In genomic region chr22:39316440-39317083, GRCh38 we compare ENCODE assay signal across 8 cellular contexts. TPM values are rescaled to one million over a fixed set of nuclear protein-coding genes. Genes with fewer than 3 reads are reported as not detected.
DNase-seq lines count a peak whose midpoint lies in the region; ATAC-seq, FAIRE-seq and TF ChIP-seq lines count a peak whose summit lies in the region.

No MANE protein-coding gene starts in this region.

- H3K4me2 ChIP-seq in keratinocyte (ENCODE audit: control insufficient read depth, extremely low read depth, insufficient read depth, low read depth, low read length), result peak overlapping the region; percentile 87

- TF ChIP-seq CTCF in GM12873 (IDR thresholded peaks at IDR 0.05; ENCODE audit: insufficient read depth, low read depth, low read length, missing control alignments) (peak; percentile 90), activated B cell treated with CpG ODN at 0.5 μM for 24 hours (IDR thresholded peaks at IDR 0.05) (peak; percentile 63), keratinocyte (optimal IDR thresholded peaks at IDR 0.05 in 1 of 3, IDR thresholded peaks at IDR 0.05 in 1 of 3, conservative IDR thresholded peaks at IDR 0.05 in 1 of 3; ENCODE audit: extremely low read depth in 1 of 3, insufficient read depth in 2 of 3, low read length in 3 of 3) (peak; percentile 89 to 96 (median 92))

- dilution Hi-C loops in keratinocyte (cut with MboI; ENCODE audit: extremely low pct_ligation_motif_present, low sequenced_read_pairs), result no loop called here

- peaks cover 56 to 76% of the 10 kb centered on the region in 2 experiments for H3K36me3 ChIP-seq in keratinocyte (ENCODE audit: control insufficient read depth in 2 of 2, extremely low read depth in 1 of 2, insufficient read depth in 2 of 2, low read length in 2 of 2)

- peaks cover 50% of the 10 kb centered on the region for H3K4me1 Mint-ChIP-seq in activated B cell treated with CpG ODN at 0.5 μM for 24 hours

- peaks cover 64% of the 10 kb centered on the region for H4K20me1 ChIP-seq in keratinocyte (ENCODE audit: control insufficient read depth, extremely low read depth, insufficient read depth, low read length)

- intact Hi-C loops in activated B cell treated with CpG ODN at 0.5 μM for 24 hours (cut with micrococcal nuclease), result loop anchor here (1.0 to 5.0 kb wide), 2 partner anchors 146 to 559 kb away; partner anchors contain the start of gene SUN2

- CTCF ChIA-PET in activated B cell treated with CpG ODN at 0.5 μM for 24 hours (lab: Charles Lee), result interaction anchor here (1.0 to 6.3 kb wide), 15 partner anchors 11 to 447 kb away, joined by 3 to 62 read pairs (median 4); partner anchors contain the start of genes CBX6, SYNGR1 and TAB1

- peak overlapping the region; percentile 67 to 85 (median 80) for H3K4me3 ChIP-seq in keratinocyte (ENCODE audit: control insufficient read depth in 2 of 3, extremely low read depth in 1 of 3, insufficient read depth in 2 of 3, low read depth in 1 of 3, low read length in 3 of 3)

- peak; percentile 12 for ATAC-seq in activated B cell treated with CpG ODN at 0.5 μM for 24 hours (ENCODE audit: low read depth)
- no peak for ATAC-seq in GM19023 (IDR thresholded peaks at IDR 0.05; ENCODE audit: unreplicated experiment)
- ATAC-seq in GM21576 (IDR thresholded peaks at IDR 0.05; ENCODE audit: unreplicated experiment), result no peak

- FAIRE-seq in keratinocyte (lab: Jason Lieb, UNC), result peak; percentile 63

- no peaks in the 10 kb centered on the region for H3K27me3 Mint-ChIP-seq in activated B cell treated with CpG ODN at 0.5 μM for 24 hours

- no peaks in the 10 kb centered on the region for H3K27me3 ChIP-seq in keratinocyte (ENCODE audit: control insufficient read depth, extremely low read depth, insufficient read depth, low read length)

- H3K9me1 ChIP-seq in keratinocyte (ENCODE audit: control insufficient read depth, extremely low read depth, insufficient read depth, low read length), result peaks cover 4% of the 10 kb centered on the region

- H3K36me3 Mint-ChIP-seq in activated B cell treated with CpG ODN at 0.5 μM for 24 hours (ENCODE audit: low read depth), result peaks cover 84% of the 10 kb centered on the region

- no peaks in the 10 kb centered on the region for H3K9me3 ChIP-seq in keratinocyte (ENCODE audit: control insufficient read depth, low read depth, low read length)

- H3K9ac ChIP-seq in keratinocyte (ENCODE audit: control insufficient read depth, extremely low read depth, insufficient read depth, low read length), result peak overlapping the region; percentile 100

- POLR2A ChIA-PET in activated B cell treated with CpG ODN at 0.5 μM for 24 hours (lab: Charles Lee), result interaction anchor here (0.6 to 6.1 kb wide), 17 partner anchors 16 to 502 kb away, joined by 3 to 94 read pairs (median 9); partner anchors contain the start of genes ATF4, CBX7, RPS19BP1 and SYNGR1

- H3K79me2 ChIP-seq in keratinocyte (ENCODE audit: control insufficient read depth, insufficient read depth, low read length), result peaks cover 64% of the 10 kb centered on the region

- H3K4me3 Mint-ChIP-seq in activated B cell treated with CpG ODN at 0.5 μM for 24 hours, result peak overlapping the region; percentile 100

- H3K27ac ChIP-seq in caudate nucleus (ENCODE audit: low read depth, low read length), result no peak overlapping the region
- H3K27ac ChIP-seq in keratinocyte (ENCODE audit: control insufficient read depth, insufficient read depth, low read length), result peak overlapping the region; percentile 99

- no peak overlapping the region for H2AFZ ChIP-seq in keratinocyte (ENCODE audit: control insufficient read depth, low read length)

- peak overlapping the region; percentile 53 for H3K27ac Mint-ChIP-seq in activated B cell treated with CpG ODN at 0.5 μM for 24 hours

- peak; percentile 19 for DNase-seq in NCI-H2081 treated with DMSO at 0.1 percent for 48 hours (lab: John Stamatoyannopoulos, UW)
- DNase-seq in activated B cell treated with CpG ODN at 0.5 μM for 24 hours, result peak; percentile 56
- DNase-seq in caudate nucleus (lab: John Stamatoyannopoulos, UW), result peak in 52 of 61 donors; percentile 19 to 77 (median 50)
- peak; percentile 69 for DNase-seq in keratinocyte (ENCODE audit: low read depth, low spot score)
- peak; percentile 50 to 56 for DNase-seq in stimulated activated CD4-positive, alpha-beta T cell treated with anti-CD3 and anti-CD28 coated beads, Interleukin-15, amount 100 ng/mL, for 1 hour (ENCODE audit: low read depth in 1 of 2, low spot score in 1 of 2)

- H3K9me3 Mint-ChIP-seq in activated B cell treated with CpG ODN at 0.5 μM for 24 hours, result no peaks in the 10 kb centered on the region

- H3K4me1 ChIP-seq in keratinocyte (ENCODE audit: control insufficient read depth, extremely low read depth, insufficient read depth, low read length), result peaks cover 45% of the 10 kb centered on the region

RNA-seq across cellular contexts. Expression of gene RPL3, which starts 2.9 kb away (rescaled TPM):
- 3,087 and 3,439 TPM in 2 replicates for total RNA-seq in activated B cell treated with CpG ODN at 0.5 μM for 24 hours
- polyA plus RNA-seq in keratinocyte, result 2,424 to 2,611 TPM (median 2,538 TPM) in 3 replicates
- 2,618 TPM for polyA plus RNA-seq in keratinocyte (2011; ENCODE audit: low read depth)
- polyA plus RNA-seq in keratinocyte (2011; cell fraction: cytosol; rRNA removed), result 2,037 and 2,979 TPM in 2 replicates
- 1,267 and 1,276 TPM in 2 replicates for polyA plus RNA-seq in keratinocyte (2011; cell fraction: nucleus; rRNA removed)
- polyA plus RNA-seq in keratinocyte (2012; ENCODE audit: low replicate concordance), result 2,146 and 2,726 TPM in 2 replicates
- 1,617 to 1,755 TPM (median 1,669 TPM) in 3 replicates for polyA minus RNA-seq in keratinocyte
- polyA minus RNA-seq in keratinocyte (2011; cell fraction: cytosol; rRNA and poly(A)+ RNA removed), result 2,002 TPM
- 534 and 588 TPM in 2 replicates for polyA minus RNA-seq in keratinocyte (2011; cell fraction: nucleus; rRNA and poly(A)+ RNA removed)

RNA-seq across cellular contexts. Expression of gene SYNGR1, which starts 33.2 kb away (rescaled TPM):
- 10.0 and 11.4 TPM in 2 replicates for total RNA-seq in activated B cell treated with CpG ODN at 0.5 μM for 24 hours
- 0.63 to 1.4 TPM (median 0.76 TPM) in 3 replicates for polyA plus RNA-seq in keratinocyte
- 0.67 TPM for polyA plus RNA-seq in keratinocyte (2011; ENCODE audit: low read depth)
- polyA plus RNA-seq in keratinocyte (2011; cell fraction: cytosol; rRNA removed), result 1.2 and 2.7 TPM in 2 replicates
- 1.5 and 2.7 TPM in 2 replicates for polyA plus RNA-seq in keratinocyte (2011; cell fraction: nucleus; rRNA removed)
- 0.78 and 2.2 TPM in 2 replicates for polyA plus RNA-seq in keratinocyte (2012; ENCODE audit: low replicate concordance)
- polyA minus RNA-seq in keratinocyte, result 0.54 to 1.9 TPM (median 0.56 TPM) in 3 replicates
- 1.5 TPM for polyA minus RNA-seq in keratinocyte (2011; cell fraction: cytosol; rRNA and poly(A)+ RNA removed)
- 0.62 and 1.3 TPM in 2 replicates for polyA minus RNA-seq in keratinocyte (2011; cell fraction: nucleus; rRNA and poly(A)+ RNA removed)

Comparison
In these comparisons a context has a peak if more than half of its experiments do, and no peak if none do; other contexts are left out.
1. DNase-seq: peak in every context shown above with its lines; median percentile 69 in keratinocyte; 56 in activated B cell treated with CpG ODN at 0.5 μM for 24 hours; 53 in stimulated activated CD4-positive, alpha-beta T cell treated with anti-CD3 and anti-CD28 coated beads, Interleukin-15, amount 100 ng/mL, for 1 hour; 50 in caudate nucleus; 19 in NCI-H2081 treated with DMSO at 0.1 percent for 48 hours.